Comparison of ENCODE assay signal across 8 cellular contexts in the genomic region with DNA sequence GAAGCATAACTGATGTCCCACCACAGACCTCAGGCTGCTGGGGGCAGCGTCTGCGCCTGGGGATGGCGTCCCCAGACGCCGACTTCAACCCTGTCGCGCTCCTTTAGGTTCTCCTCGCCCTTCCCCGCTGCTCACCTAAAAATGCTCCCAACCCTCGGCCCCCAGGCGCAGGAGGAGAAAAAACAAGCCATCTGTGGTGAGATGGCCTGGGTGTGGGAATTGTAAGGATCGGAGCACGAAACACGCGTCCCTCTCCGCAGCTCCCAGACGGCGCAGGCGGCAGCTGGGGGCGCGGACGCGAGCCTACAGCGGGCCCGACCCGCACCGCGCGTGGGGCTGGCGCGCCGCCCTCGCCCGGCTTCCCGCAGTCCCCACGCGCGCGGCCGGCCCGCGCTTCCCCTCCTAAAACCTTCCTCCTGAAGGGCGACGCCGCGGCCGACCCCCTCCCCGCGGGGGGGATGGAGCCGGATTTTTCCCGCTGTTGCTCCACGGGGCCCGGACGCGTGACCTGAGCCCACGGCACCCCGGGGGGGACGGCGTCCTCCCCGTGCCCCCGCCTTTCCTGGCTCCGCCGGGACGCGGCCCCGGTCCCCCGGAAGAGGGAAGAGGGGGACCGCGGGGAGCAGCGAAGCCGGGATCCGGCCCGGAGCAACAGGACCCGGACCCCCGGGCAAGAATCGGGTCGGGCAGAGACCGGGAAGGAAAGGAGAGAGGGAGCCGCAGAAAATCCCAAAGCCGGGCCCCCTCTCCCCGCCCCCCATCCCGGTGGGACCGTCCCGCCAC. TPM values are rescaled to one million over a fixed set of nuclear protein-coding genes. Genes with fewer than 3 reads are reported as not detected.
A peak's percentile ranks its signal among the peaks of the same experiment; 100 is the strongest.
DNase-seq lines count a peak whose midpoint lies in the region; ATAC-seq and TF ChIP-seq lines count a peak whose summit lies in the region.

No MANE protein-coding gene starts in this region.

- H3K9me3 Mint-ChIP-seq in activated CD4-positive, alpha-beta T cell treated with anti-CD3 and anti-CD28 coated beads for 36 hours (ENCODE audit: low read depth): no peaks in the 10 kb centered on the region
- no peaks in the 10 kb centered on the region for H3K9me3 Mint-ChIP-seq in activated CD4-positive, alpha-beta memory T cell treated with anti-CD3 and anti-CD28 coated beads, Interleukin-2, amount 10 ng/mL, durations not matched to agents 7 days and 5 days

- TF ChIP-seq EP300 in upper lobe of left lung (IDR thresholded peaks at IDR 0.05): no peak

- peak overlapping the region; percentile 71 for H3K4me3 ChIP-seq in epithelial cell of esophagus (ENCODE audit: low read length)
- H3K4me3 ChIP-seq in upper lobe of left lung: peak overlapping the region; percentile 89 to 100 (median 96)

- H3K4me1 ChIP-seq in upper lobe of left lung: peaks cover 5 to 22% (median 10%) of the 10 kb centered on the region in 4 donors

- peak; percentile 34 for DNase-seq in activated CD4-positive, alpha-beta T cell treated with anti-CD3 and anti-CD28 coated beads for 36 hours
- DNase-seq in activated CD4-positive, alpha-beta T cell treated with anti-CD3 and anti-CD28 coated beads for 1 hour: no peak
- DNase-seq in activated CD4-positive, alpha-beta memory T cell treated with anti-CD3 and anti-CD28 coated beads, Interleukin-2, amount 10 ng/mL, durations not matched to agents 7 days and 5 days: peak; percentile 17
- DNase-seq in epithelial cell of esophagus (ENCODE audit: low read depth) (peak; percentile 18), mucosa of gallbladder (ENCODE audit: low spot score) (peak; percentile 11), upper lobe of left lung (peak in 1 of 2 donors; percentile 91), NOMO-1 (lab: John Stamatoyannopoulos, UW; ENCODE audit: unreplicated experiment in 2 of 2) (no peak)

- H3K27ac Mint-ChIP-seq in activated CD4-positive, alpha-beta T cell treated with anti-CD3 and anti-CD28 coated beads for 36 hours: peak overlapping the region; percentile 76
- H3K27ac Mint-ChIP-seq in activated CD4-positive, alpha-beta memory T cell treated with anti-CD3 and anti-CD28 coated beads, Interleukin-2, amount 10 ng/mL, durations not matched to agents 7 days and 5 days: no peak overlapping the region

- H3K4me1 Mint-ChIP-seq in activated CD4-positive, alpha-beta T cell treated with anti-CD3 and anti-CD28 coated beads for 36 hours: peaks cover 28% of the 10 kb centered on the region
- peaks cover 23% of the 10 kb centered on the region for H3K4me1 Mint-ChIP-seq in activated CD4-positive, alpha-beta memory T cell treated with anti-CD3 and anti-CD28 coated beads, Interleukin-2, amount 10 ng/mL, durations not matched to agents 7 days and 5 days

- no peak for TF ChIP-seq CTCF in epithelial cell of esophagus (IDR thresholded peaks at IDR 0.05; ENCODE audit: insufficient read depth, low read depth, low read length, missing control alignments)
- TF ChIP-seq CTCF in upper lobe of left lung (IDR thresholded peaks at IDR 0.05): peak in 1 of 6 experiments; percentile 7

- ATAC-seq in activated CD4-positive, alpha-beta T cell treated with anti-CD3 and anti-CD28 coated beads for 36 hours: no peak
- ATAC-seq in HG03520 (IDR thresholded peaks at IDR 0.05; ENCODE audit: unreplicated experiment): peak; percentile 13
- ATAC-seq in upper lobe of left lung (ENCODE audit: low FRiP score in 2 of 2): peak; percentile 28 to 60

- H3K27ac ChIP-seq in upper lobe of left lung: peak overlapping the region; percentile 77 to 89 (median 86)

- peak overlapping the region; percentile 78 for H3K4me3 Mint-ChIP-seq in activated CD4-positive, alpha-beta T cell treated with anti-CD3 and anti-CD28 coated beads for 36 hours
- H3K4me3 Mint-ChIP-seq in activated CD4-positive, alpha-beta memory T cell treated with anti-CD3 and anti-CD28 coated beads, Interleukin-2, amount 10 ng/mL, durations not matched to agents 7 days and 5 days: peak overlapping the region; percentile 78

- no peaks in the 10 kb centered on the region for H3K27me3 Mint-ChIP-seq in activated CD4-positive, alpha-beta T cell treated with anti-CD3 and anti-CD28 coated beads for 36 hours
- peaks cover 8% of the 10 kb centered on the region for H3K27me3 Mint-ChIP-seq in activated CD4-positive, alpha-beta memory T cell treated with anti-CD3 and anti-CD28 coated beads, Interleukin-2, amount 10 ng/mL, durations not matched to agents 7 days and 5 days

- CTCF ChIA-PET in activated CD4-positive, alpha-beta T cell treated with anti-CD3 and anti-CD28 coated beads for 36 hours (lab: Charles Lee): interaction anchor here (1.0 kb wide), 1 partner anchor 19 kb away, joined by 3 read pairs; no protein-coding TSS in a partner anchor
- CTCF ChIA-PET in activated CD4-positive, alpha-beta memory T cell treated with anti-CD3 and anti-CD28 coated beads, Interleukin-2, amount 10 ng/mL, durations not matched to agents 7 days and 5 days (lab: Charles Lee): interaction anchor here (0.7 kb wide), 1 partner anchor 1687 kb away, joined by 3 read pairs; no protein-coding TSS in a partner anchor

- H3K36me3 ChIP-seq in upper lobe of left lung: no peaks in the 10 kb centered on the region

- H3K36me3 Mint-ChIP-seq in activated CD4-positive, alpha-beta T cell treated with anti-CD3 and anti-CD28 coated beads for 36 hours (ENCODE audit: low read depth): no peaks in the 10 kb centered on the region
- no peaks in the 10 kb centered on the region for H3K36me3 Mint-ChIP-seq in activated CD4-positive, alpha-beta memory T cell treated with anti-CD3 and anti-CD28 coated beads, Interleukin-2, amount 10 ng/mL, durations not matched to agents 7 days and 5 days (ENCODE audit: low read depth)

- no peaks in the 10 kb centered on the region for H3K27me3 ChIP-seq in upper lobe of left lung

- no peak for TF ChIP-seq POLR2A in upper lobe of left lung (IDR thresholded peaks at IDR 0.05)

- POLR2A ChIA-PET in activated CD4-positive, alpha-beta T cell treated with anti-CD3 and anti-CD28 coated beads for 36 hours (lab: Charles Lee): no interaction called here
- POLR2A ChIA-PET in activated CD4-positive, alpha-beta memory T cell treated with anti-CD3 and anti-CD28 coated beads, Interleukin-2, amount 10 ng/mL, durations not matched to agents 7 days and 5 days (lab: Charles Lee): no interaction called here

- intact Hi-C loops in activated CD4-positive, alpha-beta T cell treated with anti-CD3 and anti-CD28 coated beads for 36 hours (cut with DNase I, micrococcal nuclease): loop anchor here (2.0 to 5.0 kb wide), 3 partner anchors 75 to 568 kb away; a partner anchor contains a TSS

- WGBS in upper lobe of left lung, 2 donors: 0 to 1% methylated on average over 2 to 50 of the region's 84 CpGs

- H3K9me3 ChIP-seq in upper lobe of left lung: no peaks in the 10 kb centered on the region

RNA-seq across cellular contexts. Expression of a gene that starts 0.6 kb away (rescaled TPM):
- 10 to 100 TPM; 33.3 to 43.4 TPM for total RNA-seq in activated CD4-positive, alpha-beta T cell treated with anti-CD3 and anti-CD28 coated beads for 36 hours
- 10 to 100 TPM; 24.8 to 25.6 TPM for total RNA-seq in activated CD4-positive, alpha-beta memory T cell treated with anti-CD3 and anti-CD28 coated beads, Interleukin-2, amount 10 ng/mL, durations not matched to agents 7 days and 5 days
- 110 TPM for total RNA-seq in mucosa of gallbladder
- 100 to 1,000 TPM in 3 of 6 donors, 10 to 100 TPM in 3; 68.7 to 201 (median 98.2) TPM for total RNA-seq in upper lobe of left lung

Comparison
In these comparisons a context has a peak if more than half of its experiments do, and no peak if none do; other contexts are left out.
1. DNase-seq: peak in activated CD4-positive, alpha-beta T cell treated with anti-CD3 and anti-CD28 coated beads for 36 hours (single experiment), activated CD4-positive, alpha-beta memory T cell treated with anti-CD3 and anti-CD28 coated beads, Interleukin-2, amount 10 ng/mL, durations not matched to agents 7 days and 5 days (single experiment), epithelial cell of esophagus (single experiment) and mucosa of gallbladder (single experiment); none in activated CD4-positive, alpha-beta T cell treated with anti-CD3 and anti-CD28 coated beads for 1 hour (single experiment) and NOMO-1 (0 of 2).